14 cellular contexts compared by ENCODE assay signal in the genomic region with DNA sequence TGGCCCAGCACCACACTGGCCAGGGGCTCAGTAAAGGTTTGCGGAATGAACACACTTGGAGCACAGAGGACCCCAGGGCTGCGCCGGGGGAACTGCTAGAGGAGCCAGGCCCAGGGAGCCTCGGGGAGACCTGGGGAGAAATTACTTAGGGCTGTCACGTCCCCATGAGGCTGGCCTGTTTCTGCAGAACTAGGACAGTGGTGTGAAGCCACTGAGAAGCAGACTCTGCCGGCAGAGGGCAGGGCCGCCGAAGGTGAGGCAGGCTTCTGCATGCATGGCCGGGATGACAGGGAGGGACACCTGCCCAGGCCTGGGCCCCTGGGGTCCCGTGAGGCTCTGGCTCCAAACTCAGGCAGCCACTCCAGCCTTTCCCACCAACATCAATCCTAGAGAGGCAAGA.
"Had no signal": no experiment of that assay in that cellular context is flagged by ENCODE, and none has a peak within 500 bp of the region (broad histone marks: within the 10 kb centered on the region; RNA-seq: fewer than 3 reads in every experiment).

No MANE protein-coding gene starts in this region.

- H3K27ac ChIP-seq: parathyroid adenoma, transverse colon, vagina had no signal

- H3K27me3 ChIP-seq: transverse colon, vagina had no signal

- H3K9me3 ChIP-seq: transverse colon, vagina had no signal

- H3K9ac ChIP-seq: parathyroid adenoma had no signal

- H3K9me3 Mint-ChIP-seq: activated naive CD4-positive, alpha-beta T cell treated with anti-CD3 and anti-CD28 coated beads for 36 hours; activated naive CD8-positive, alpha-beta T cell treated with anti-CD3 and anti-CD28 coated beads, Interleukin-2, amount 50 U/mL, for 24 hours; activated T-helper 17 cell treated with anti-CD3 and anti-CD28 coated beads, Interleukin-2, amount 50 U/mL, for 72 hours had no signal

- ATAC-seq: activated naive CD8-positive, alpha-beta T cell treated with anti-CD3 and anti-CD28 coated beads, Interleukin-2, amount 50 U/mL, for 24 hours; activated T-helper 17 cell treated with anti-CD3 and anti-CD28 coated beads, Interleukin-2, amount 50 U/mL, for 72 hours had no signal

- H3K27ac Mint-ChIP-seq: activated naive CD4-positive, alpha-beta T cell treated with anti-CD3 and anti-CD28 coated beads for 36 hours; activated naive CD8-positive, alpha-beta T cell treated with anti-CD3 and anti-CD28 coated beads, Interleukin-2, amount 50 U/mL, for 24 hours; activated T-helper 17 cell treated with anti-CD3 and anti-CD28 coated beads, Interleukin-2, amount 50 U/mL, for 72 hours had no signal

- H3K4me3 Mint-ChIP-seq: activated naive CD4-positive, alpha-beta T cell treated with anti-CD3 and anti-CD28 coated beads for 36 hours; activated naive CD8-positive, alpha-beta T cell treated with anti-CD3 and anti-CD28 coated beads, Interleukin-2, amount 50 U/mL, for 24 hours; activated T-helper 17 cell treated with anti-CD3 and anti-CD28 coated beads, Interleukin-2, amount 50 U/mL, for 72 hours had no signal

- H3K4me3 ChIP-seq: lung, transverse colon, vagina had no signal

- H3K4me1 ChIP-seq: transverse colon, vagina had no signal

- H3K27me3 Mint-ChIP-seq: activated naive CD8-positive, alpha-beta T cell treated with anti-CD3 and anti-CD28 coated beads, Interleukin-2, amount 50 U/mL, for 24 hours; activated T-helper 17 cell treated with anti-CD3 and anti-CD28 coated beads, Interleukin-2, amount 50 U/mL, for 72 hours had no signal

- H2AFZ ChIP-seq: parathyroid adenoma had no signal

- H3K4me1 Mint-ChIP-seq: activated naive CD8-positive, alpha-beta T cell treated with anti-CD3 and anti-CD28 coated beads, Interleukin-2, amount 50 U/mL, for 24 hours; activated T-helper 17 cell treated with anti-CD3 and anti-CD28 coated beads, Interleukin-2, amount 50 U/mL, for 72 hours had no signal

- DNase-seq: activated CD4-positive, CD25-positive, alpha-beta regulatory T cell treated with anti-CD3 and anti-CD28 coated beads, Interleukin-2, amount 50 U/mL, for 72 hours; activated naive CD4-positive, alpha-beta T cell treated with anti-CD3 and anti-CD28 coated beads for 36 hours; activated naive CD8-positive, alpha-beta T cell treated with anti-CD3 and anti-CD28 coated beads, Interleukin-2, amount 50 U/mL, for 24 hours; hippocampal formation; kidney glomerular epithelial cell; stimulated activated CD4-positive, alpha-beta T cell treated with anti-CD3 and anti-CD28 coated beads, Interleukin-15, amount 100 ng/mL, for 24 hours; stimulated activated CD4-positive, alpha-beta T cell treated with anti-CD3 and anti-CD28 coated beads, Interleukin-4, amount 100 ng/mL, for 1 hour; stimulated activated naive CD4-positive, alpha-beta T cell treated with Interleukin-2 at 50 U/mL for 16 hours; T-helper 9 cell; transverse colon had no signal
